In the genomic region with DNA sequence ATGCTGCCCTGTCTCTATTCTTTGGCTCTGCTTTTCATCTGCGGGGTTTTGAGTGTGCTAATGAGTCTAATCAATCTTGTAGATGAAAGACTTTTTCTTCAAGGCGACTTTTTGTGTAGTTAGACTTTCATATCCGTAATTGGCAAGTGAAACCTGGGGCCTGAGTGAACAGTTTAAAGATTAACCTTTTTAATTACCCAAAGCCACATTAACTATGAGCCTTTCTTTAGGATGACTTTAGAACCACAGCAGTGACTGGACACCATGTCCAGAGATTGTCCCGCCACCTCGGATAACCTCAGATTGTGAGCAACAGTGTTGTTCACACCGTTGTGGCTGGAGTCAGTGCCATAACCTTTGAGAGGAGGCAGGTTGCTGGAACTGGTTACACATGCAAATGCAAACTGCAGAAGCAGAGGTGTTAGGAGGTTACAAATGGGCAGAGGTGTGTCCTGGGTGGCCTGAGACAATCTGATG, we compare ENCODE assay signal across 20 cellular contexts. TPM values are rescaled to one million over a fixed set of nuclear protein-coding genes. Genes with fewer than 3 reads are reported as not detected.
"Had no signal": no experiment of that assay in that cellular context is flagged by ENCODE, and none has a peak within 500 bp of the region (broad histone marks: within the 10 kb centered on the region; RNA-seq: fewer than 3 reads in every experiment).

No MANE protein-coding gene starts in this region.

- H3K36me3 Mint-ChIP-seq: activated naive CD8-positive, alpha-beta T cell treated with anti-CD3 and anti-CD28 coated beads, Interleukin-2, amount 10 ng/mL, durations not matched to agents 7 days and 5 days; naive thymus-derived CD8-positive, alpha-beta T cell had no signal

- H3K9me3 Mint-ChIP-seq: activated naive CD8-positive, alpha-beta T cell treated with anti-CD3 and anti-CD28 coated beads, Interleukin-2, amount 10 ng/mL, durations not matched to agents 7 days and 5 days; activated T-cell treated with anti-CD3 and anti-CD28 coated beads, Interleukin-2, amount 50 U/mL, for 24 hours had no signal

- H3K4me3 Mint-ChIP-seq: activated naive CD8-positive, alpha-beta T cell treated with anti-CD3 and anti-CD28 coated beads, Interleukin-2, amount 10 ng/mL, durations not matched to agents 7 days and 5 days; activated T-cell treated with anti-CD3 and anti-CD28 coated beads, Interleukin-2, amount 50 U/mL, for 24 hours; naive thymus-derived CD8-positive, alpha-beta T cell had no signal

- DNase-seq: activated CD4-positive, alpha-beta T cell treated with anti-CD3 and anti-CD28 coated beads, Interleukin-2, amount 50 U/mL, for 48 hours; activated CD4-positive, CD25-positive, alpha-beta regulatory T cell treated with anti-CD3 and anti-CD28 coated beads, Interleukin-2, amount 50 U/mL, for 72 hours; activated gamma-delta T cell; activated naive CD8-positive, alpha-beta T cell treated with anti-CD3 and anti-CD28 coated beads, Interleukin-2, amount 10 ng/mL, durations not matched to agents 7 days and 5 days; activated T-cell treated with anti-CD3 and anti-CD28 coated beads, Interleukin-2, amount 50 U/mL, for 24 hours; dorsolateral prefrontal cortex; erythroblast; heart right ventricle; left lung; mammary epithelial cell; stimulated activated CD4-positive, alpha-beta T cell treated with anti-CD3 and anti-CD28 coated beads, Interleukin-4, amount 100 ng/mL, for 4 hours; stimulated activated CD8-positive, alpha-beta memory T cell treated with anti-CD3 and anti-CD28 coated beads, Interleukin-4, amount 100 ng/mL, for 48 hours; stimulated activated naive CD4-positive, alpha-beta T cell treated with Interleukin-2 at 50 U/mL for 16 hours; upper lobe of left lung had no signal

- H3K4me1 ChIP-seq: gastroesophageal sphincter, heart right ventricle, left lung, right atrium auricular region, upper lobe of left lung had no signal

- H3K27ac ChIP-seq: dorsolateral prefrontal cortex, gastroesophageal sphincter, heart right ventricle, left lung, neutrophil, right atrium auricular region, skin epidermis, upper lobe of left lung had no signal

- H3K9me3 ChIP-seq: gastroesophageal sphincter, heart right ventricle, left lung, neutrophil, right atrium auricular region, upper lobe of left lung had no signal

- H3K27ac Mint-ChIP-seq: activated naive CD8-positive, alpha-beta T cell treated with anti-CD3 and anti-CD28 coated beads, Interleukin-2, amount 10 ng/mL, durations not matched to agents 7 days and 5 days; activated T-cell treated with anti-CD3 and anti-CD28 coated beads, Interleukin-2, amount 50 U/mL, for 24 hours had no signal

- H3K27me3 Mint-ChIP-seq: activated T-cell treated with anti-CD3 and anti-CD28 coated beads, Interleukin-2, amount 50 U/mL, for 24 hours; naive thymus-derived CD8-positive, alpha-beta T cell had no signal

- H3K36me3 ChIP-seq: gastroesophageal sphincter, heart right ventricle, left lung, neutrophil, right atrium auricular region, upper lobe of left lung had no signal

- H3K4me1 Mint-ChIP-seq: activated naive CD8-positive, alpha-beta T cell treated with anti-CD3 and anti-CD28 coated beads, Interleukin-2, amount 10 ng/mL, durations not matched to agents 7 days and 5 days had no signal

- H3K4me3 ChIP-seq: dorsolateral prefrontal cortex, gastroesophageal sphincter, heart right ventricle, left lung, right atrium auricular region, skin epidermis, upper lobe of left lung had no signal

- H3K27me3 ChIP-seq: dorsolateral prefrontal cortex, gastroesophageal sphincter, heart right ventricle, left lung, neutrophil, right atrium auricular region, upper lobe of left lung had no signal

- ATAC-seq: gastroesophageal sphincter; heart right ventricle; left lung; naive thymus-derived CD8-positive, alpha-beta T cell had no signal

RNA-seq across cellular contexts. Expression of a gene that starts 58.7 kb away (rescaled TPM):
- total RNA-seq: bronchial epithelial cell, gastroesophageal sphincter, right atrium auricular region had no signal
- polyA plus RNA-seq: mammary epithelial cell had no signal
